8 cellular contexts compared by ENCODE assay signal in the genomic region with DNA sequence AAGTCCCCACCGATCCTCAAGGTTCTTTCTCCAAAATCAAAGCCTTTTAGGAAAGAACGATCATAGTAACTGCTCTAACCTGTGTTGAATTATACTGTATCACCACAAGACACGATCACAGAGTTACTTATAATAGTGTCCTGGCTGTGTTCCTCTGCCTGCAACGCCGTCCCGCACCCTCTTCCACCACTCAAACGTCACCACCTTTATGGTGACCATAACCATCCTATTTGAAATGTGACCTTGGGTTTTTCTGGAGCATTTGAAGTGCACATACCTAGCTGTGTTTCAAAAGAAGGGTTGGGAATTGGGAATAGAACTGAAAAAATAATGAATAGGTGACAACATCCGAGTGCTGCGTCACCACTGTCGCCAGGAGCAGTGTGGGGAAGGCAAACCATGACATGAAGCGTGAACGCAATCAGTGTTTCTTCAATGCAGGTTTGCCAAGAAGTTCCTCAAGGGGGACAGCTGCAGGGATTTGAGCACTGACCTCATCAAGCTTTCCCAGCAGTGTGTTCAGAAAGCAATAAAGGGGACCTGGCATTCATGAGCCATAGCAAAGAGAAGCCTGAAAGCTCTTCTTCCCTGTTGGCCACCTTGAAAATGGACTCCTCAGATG. TPM values are rescaled to one million over a fixed set of nuclear protein-coding genes. Genes with fewer than 3 reads are reported as not detected.
DNase-seq lines count a peak whose midpoint lies in the region; ATAC-seq, FAIRE-seq and TF ChIP-seq lines count a peak whose summit lies in the region.

No MANE protein-coding gene starts in this region.

- ATAC-seq in GM19395 (IDR thresholded peaks at IDR 0.05; ENCODE audit: unreplicated experiment) = no peak
- no peak for ATAC-seq in HG02623 (IDR thresholded peaks at IDR 0.05; ENCODE audit: unreplicated experiment)

- no peak for TF ChIP-seq EP300 in H1 (IDR thresholded peaks at IDR 0.05; ENCODE audit: borderline replicate concordance in 1 of 2, low read depth in 2 of 2, low read length in 2 of 2)

- TF ChIP-seq POLR2A in H1 (IDR thresholded peaks at IDR 0.05; ENCODE audit: control extremely low read depth in 1 of 2, low read depth in 2 of 2, low read length in 2 of 2) = no peak

- H3K4me1 Mint-ChIP-seq in Calu3 (ENCODE audit: low read depth, unreplicated experiment) = peaks cover 20% of the 10 kb centered on the region

- no peak overlapping the region for H3K9ac ChIP-seq in NT2/D1 (ENCODE audit: insufficient read length, low read depth)
- peak overlapping the region in 2 of 4 experiments; percentile 8 to 49; a peak in 2 of 7 replicates for H3K9ac ChIP-seq in H1 (replicated peaks in 1 of 4; ENCODE audit: extremely low read depth in 1 of 4, low read depth in 3 of 4, low read length in 3 of 4)

- H4K5ac ChIP-seq in H1 (ENCODE audit: insufficient read length, low read depth, low read length) = no peak overlapping the region

- no peak for DNase-seq in Calu3
- no peak for DNase-seq in NT2/D1 (ENCODE audit: low read depth, low spot score)
- DNase-seq in H1 (ENCODE audit: low read depth in 1 of 2, low spot score in 2 of 2) = no peak
- DNase-seq in RPMI8226 = no peak
- no peak for DNase-seq in globus pallidus (ENCODE audit: low spot score)

- WGBS in H1 (ENCODE audit: extremely low coverage in 1 of 2, insufficient coverage in 1 of 2, insufficient read length in 1 of 2, insufficient replicate concordance in 2 of 2, low coverage in 1 of 2, low lambda C conversion rate in 2 of 2, missing lambda C conversion rate in 1 of 2), 2 experiments = 84% methylated on average over 12 of the region's 12 CpGs; no CpG with 5 or more reads in 1 of the 2 experiments

- no peak overlapping the region for H3K4ac ChIP-seq in H1 (replicated peaks; ENCODE audit: insufficient read length, low read depth, low read length)

- H3K27ac ChIP-seq in H1 (ENCODE audit: low read depth, low read length) = no peak overlapping the region
- no peak overlapping the region for H3K27ac ChIP-seq in neutrophil

- H3K9me3 ChIP-seq in NT2/D1 (ENCODE audit: insufficient read depth, low read length) (no peaks in the 10 kb centered on the region), H1 (ENCODE audit: insufficient read depth in 2 of 2, low read depth in 1 of 2, low read length in 1 of 2) (no peaks in the 10 kb centered on the region), neutrophil (no peaks in the 10 kb centered on the region)

- no peak overlapping the region for H2BK12ac ChIP-seq in H1 (ENCODE audit: low read depth, low read length)

- H3K27ac Mint-ChIP-seq in Calu3 (ENCODE audit: unreplicated experiment) = peak overlapping the region; percentile 94

- H2BK20ac ChIP-seq in H1 (ENCODE audit: low read length) = no peak overlapping the region

- TF ChIP-seq RAD21 in H1 (IDR thresholded peaks at IDR 0.05 in 1 of 2, conservative IDR thresholded peaks at IDR 0.05 in 1 of 2; ENCODE audit: low read depth in 2 of 2, low read length in 2 of 2) = no peak

- no peaks in the 10 kb centered on the region for H3K9me3 Mint-ChIP-seq in Calu3 (ENCODE audit: low read depth, unreplicated experiment)

- H3K4me3 ChIP-seq in NT2/D1 (ENCODE audit: insufficient read length, low read depth) (peak overlapping the region; percentile 95), H1 (ENCODE audit: extremely low read depth in 1 of 4, insufficient read depth in 2 of 4, low read depth in 3 of 4, low read length in 4 of 4) (peak overlapping the region; percentile 90 to 94 (median 93); a peak in 7 of 8 replicates), neutrophil (ENCODE audit: low read depth in 1 of 2, low read length in 1 of 2) (peak overlapping the region; percentile 74 to 97)

- no peaks in the 10 kb centered on the region for H3K4me1 ChIP-seq in NT2/D1 (ENCODE audit: insufficient read depth, insufficient read length)
- peaks cover 0 to 3% (median 1%) of the 10 kb centered on the region in 4 experiments; a peak in 3 of 7 replicates for H3K4me1 ChIP-seq in H1 (replicated peaks in 1 of 4; ENCODE audit: control insufficient read depth in 3 of 4, insufficient read depth in 4 of 4, low read length in 3 of 4)
- H3K4me1 ChIP-seq in neutrophil (ENCODE audit: control insufficient read depth in 1 of 2, insufficient read depth in 1 of 2, low read depth in 1 of 2, low read length in 1 of 2) = peaks cover 13% of the 10 kb centered on the region in 2 experiments

- H3K23ac ChIP-seq in H1 (ENCODE audit: insufficient read length) = no peak overlapping the region

- H3K4me3 Mint-ChIP-seq in Calu3 (ENCODE audit: low read depth, unreplicated experiment) = peak overlapping the region; percentile 91

- no peak overlapping the region for H2BK5ac ChIP-seq in H1 (ENCODE audit: low read depth, low read length)

- no peak overlapping the region; the same call in 1 of the 2 replicates for H4K8ac ChIP-seq in H1 (ENCODE audit: extremely low read depth, insufficient read depth, low read length)

- no peak overlapping the region for H3K56ac ChIP-seq in H1 (replicated peaks; ENCODE audit: insufficient read length, low read depth, low read length)

- BruUV-seq in Calu3 (replicated peaks; lab: Mats Ljungman, UMichigan) = TSS peak; percentile 98

- TF ChIP-seq CTCF in Calu3 (IDR thresholded peaks at IDR 0.05; ENCODE audit: unreplicated experiment) = no peak
- no peak for TF ChIP-seq CTCF in H1 (IDR thresholded peaks at IDR 0.05; ENCODE audit: control extremely low read depth in 1 of 3, insufficient read depth in 1 of 3, low read depth in 1 of 3, low read length in 3 of 3)
- no peak for TF ChIP-seq CTCF in neutrophil (IDR thresholded peaks at IDR 0.05)

- POLR2A ChIA-PET in H1 (lab: Charles Lee; ENCODE audit: partially characterized antibody) = interaction anchor here (0.8 to 1.6 kb wide), 3 partner anchors 10 to 445 kb away, joined by 5 to 9 read pairs (median 6); a partner anchor contains a TSS

- peaks cover 82% of the 10 kb centered on the region for H3K36me3 Mint-ChIP-seq in Calu3 (ENCODE audit: insufficient read depth, unreplicated experiment)

- H3K4me2 ChIP-seq in H1 (ENCODE audit: insufficient read depth in 1 of 2, low read depth in 2 of 2, low read length in 2 of 2) = peak overlapping the region; percentile 98

- H3K79me1 ChIP-seq in H1 (ENCODE audit: low read depth, low read length) = no peaks in the 10 kb centered on the region; the same call in 1 of the 2 replicates

- no peak overlapping the region for H2BK15ac ChIP-seq in H1 (ENCODE audit: low read length)

- H3K79me2 ChIP-seq in H1 (ENCODE audit: control insufficient read depth in 1 of 2, insufficient read depth in 2 of 2, low read length in 2 of 2) = peaks cover 0 to 17% of the 10 kb centered on the region in 2 experiments; a peak in 3 of 4 replicates

- no peak overlapping the region for H4K91ac ChIP-seq in H1 (replicated peaks; ENCODE audit: insufficient read length, low read length)

- no peaks in the 10 kb centered on the region for H3K27me3 Mint-ChIP-seq in Calu3 (ENCODE audit: unreplicated experiment)

- peak overlapping the region; percentile 65 for H2AFZ ChIP-seq in H1 (ENCODE audit: low read length)

- intact Hi-C loops in Calu3 (cut with micrococcal nuclease; ENCODE audit: unreplicated experiment) = no loop called here

- no peak for FAIRE-seq in H1 (lab: Jason Lieb, UNC)

- no peak overlapping the region; the same call in 1 of the 2 replicates for H2AK5ac ChIP-seq in H1 (ENCODE audit: low read depth, low read length)

- H3K36me3 ChIP-seq in NT2/D1 (ENCODE audit: insufficient read depth, insufficient read length, low read length) = peaks cover 67% of the 10 kb centered on the region
- H3K36me3 ChIP-seq in H1 (ENCODE audit: control insufficient read depth in 2 of 4, insufficient read depth in 4 of 4, low read length in 3 of 4) = peaks cover 21 to 53% (median 40%) of the 10 kb centered on the region in 4 experiments
- H3K36me3 ChIP-seq in neutrophil = peaks cover 52% of the 10 kb centered on the region

- H3K27me3 ChIP-seq in NT2/D1 (ENCODE audit: insufficient read depth, insufficient read length) (no peaks in the 10 kb centered on the region), H1 (replicated peaks in 1 of 4; ENCODE audit: control insufficient read depth in 3 of 4, extremely low read depth in 1 of 4, insufficient read depth in 3 of 4, low read length in 3 of 4) (no peaks in the 10 kb centered on the region), neutrophil (no peaks in the 10 kb centered on the region)

- no peak overlapping the region for H2BK120ac ChIP-seq in H1 (replicated peaks; ENCODE audit: low read depth, low read length)

- H3K18ac ChIP-seq in H1 (ENCODE audit: extremely low read depth, low read length) = no peak overlapping the region

- peaks cover 0 to 6% of the 10 kb centered on the region in 2 experiments for H4K20me1 ChIP-seq in H1 (replicated peaks in 1 of 2; ENCODE audit: control insufficient read depth in 1 of 2, insufficient read depth in 2 of 2, low read length in 2 of 2)

- CTCF ChIA-PET in Calu3 (lab: Charles Lee) (no interaction called here), H1 (lab: Charles Lee; ENCODE audit: partially characterized antibody) (interaction anchor here (0.8 to 3.2 kb wide), 7 partner anchors 8 to 377 kb away, joined by 3 to 21 read pairs (median 4); no protein-coding TSS in a partner anchor)

- no peak overlapping the region for H3K14ac ChIP-seq in H1 (ENCODE audit: insufficient read length)

- peaks cover 8% of the 10 kb centered on the region for H3K23me2 ChIP-seq in H1 (ENCODE audit: low read depth, low read length)

RNA-seq across cellular contexts. Expression of a gene that starts 0.8 kb away (rescaled TPM):
- total RNA-seq in Calu3 (2022) = 83.3 and 85.0 TPM in 2 replicates
- 45.2 and 46.0 TPM in 2 replicates for total RNA-seq in H1 (2021; fragmentation: NEBNext Ultra II Directional; extraction: Animal tissue kit (Norgen Biotek cat#: 25700))
- 31.0 and 45.1 TPM in 2 replicates for polyA plus RNA-seq in H1 (2011; rRNA removed)
- polyA plus RNA-seq in H1 (2011; cell fraction: cytosol; rRNA removed) = 51.7 TPM
- polyA plus RNA-seq in H1 (2011; cell fraction: nucleus; rRNA removed) = 16.3 TPM
- polyA plus RNA-seq in H1 (2012, experiment 1 of 2) = 33.4 to 41.9 TPM (median 36.8 TPM) in 4 replicates
- 35.5 TPM for polyA plus RNA-seq in H1 (2012, experiment 2 of 2)
- polyA plus RNA-seq in H1 (2013, experiment 1 of 2) = 61.0 TPM
- polyA plus RNA-seq in H1 (2013, experiment 2 of 2) = 78.8 TPM
- polyA minus RNA-seq in H1 (2011; rRNA and poly(A)+ RNA removed) = 16.3 and 16.9 TPM in 2 replicates
- 5.7 TPM for polyA minus RNA-seq in H1 (2011; cell fraction: cytosol; rRNA and poly(A)+ RNA removed)
- polyA minus RNA-seq in H1 (2011; cell fraction: nucleus; rRNA and poly(A)+ RNA removed) = 17.3 TPM

RNA-seq across cellular contexts. Expression of a gene that starts 17.0 kb away (rescaled TPM):
- total RNA-seq in Calu3 (2022) = 123 and 140 TPM in 2 replicates
- total RNA-seq in H1 (2021; fragmentation: NEBNext Ultra II Directional; extraction: Animal tissue kit (Norgen Biotek cat#: 25700)) = 214 and 221 TPM in 2 replicates
- 140 and 143 TPM in 2 replicates for polyA plus RNA-seq in H1 (2011; rRNA removed)
- polyA plus RNA-seq in H1 (2011; cell fraction: cytosol; rRNA removed) = 226 TPM
- 37.4 TPM for polyA plus RNA-seq in H1 (2011; cell fraction: nucleus; rRNA removed)
- polyA plus RNA-seq in H1 (2012, experiment 1 of 2) = 168 to 211 TPM (median 174 TPM) in 4 replicates
- polyA plus RNA-seq in H1 (2012, experiment 2 of 2) = 66.1 TPM
- polyA plus RNA-seq in H1 (2013, experiment 1 of 2) = 160 TPM
- polyA plus RNA-seq in H1 (2013, experiment 2 of 2) = 163 TPM
- 46.8 and 53.6 TPM in 2 replicates for polyA minus RNA-seq in H1 (2011; rRNA and poly(A)+ RNA removed)
- polyA minus RNA-seq in H1 (2011; cell fraction: cytosol; rRNA and poly(A)+ RNA removed) = 59.4 TPM
- polyA minus RNA-seq in H1 (2011; cell fraction: nucleus; rRNA and poly(A)+ RNA removed) = 34.4 TPM

RNA-seq across cellular contexts. Expression of a gene that starts 26.2 kb away (rescaled TPM):
- total RNA-seq in Calu3 (2022) = 24.0 and 25.0 TPM in 2 replicates
- 60.3 and 60.7 TPM in 2 replicates for total RNA-seq in H1 (2021; fragmentation: NEBNext Ultra II Directional; extraction: Animal tissue kit (Norgen Biotek cat#: 25700))
- 15.5 and 24.9 TPM in 2 replicates for polyA plus RNA-seq in H1 (2011; rRNA removed)
- 22.3 TPM for polyA plus RNA-seq in H1 (2011; cell fraction: cytosol; rRNA removed)
- polyA plus RNA-seq in H1 (2011; cell fraction: nucleus; rRNA removed) = 14.3 TPM
- polyA plus RNA-seq in H1 (2012, experiment 1 of 2) = 29.7 to 40.6 TPM (median 32.7 TPM) in 4 replicates
- 5.0 TPM for polyA plus RNA-seq in H1 (2012, experiment 2 of 2)
- 66.9 TPM for polyA plus RNA-seq in H1 (2013, experiment 1 of 2)
- polyA plus RNA-seq in H1 (2013, experiment 2 of 2) = 67.9 TPM
- polyA minus RNA-seq in H1 (2011; rRNA and poly(A)+ RNA removed) = 33.5 and 40.4 TPM in 2 replicates
- 26.6 TPM for polyA minus RNA-seq in H1 (2011; cell fraction: cytosol; rRNA and poly(A)+ RNA removed)
- polyA minus RNA-seq in H1 (2011; cell fraction: nucleus; rRNA and poly(A)+ RNA removed) = 25.8 TPM
